ENCODE assay signal across 16 cellular contexts in the genomic region with DNA sequence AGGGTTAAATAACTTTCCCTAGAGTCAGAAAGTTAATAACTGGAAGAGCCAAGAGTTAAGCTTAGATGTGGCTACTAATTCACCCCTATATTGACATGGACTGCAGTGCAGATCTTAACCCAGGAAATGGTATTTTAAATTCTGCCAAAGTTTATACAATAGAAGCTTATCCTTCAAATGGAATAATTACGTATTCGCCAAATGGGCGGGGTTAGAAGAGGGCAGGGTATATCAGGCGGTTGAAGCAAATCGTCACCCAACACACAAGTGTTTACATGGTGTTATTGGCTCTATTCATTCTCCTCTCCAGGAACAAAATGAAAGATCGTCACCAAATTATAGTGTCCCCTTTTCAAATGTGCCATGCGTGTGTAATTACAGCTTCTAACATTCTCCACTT.
"Had no signal": no experiment of that assay in that cellular context is flagged by ENCODE, and none has a peak within 500 bp of the region (broad histone marks: within the 10 kb centered on the region; RNA-seq: fewer than 3 reads in every experiment).

No MANE protein-coding gene starts in this region.

- H3K4me3 Mint-ChIP-seq: natural killer cell had no signal

- H3K9me3 Mint-ChIP-seq: natural killer cell had no signal

- H3K9me3 ChIP-seq: lower lobe of right lung, mucosa of descending colon, tibial artery had no signal

- H3K4me3 ChIP-seq: lower lobe of right lung, mucosa of descending colon, tibial artery had no signal

- ATAC-seq: activated CD4-positive, CD25-positive, alpha-beta regulatory T cell treated with anti-CD3 and anti-CD28 coated beads, Interleukin-2, amount 50 U/mL, for 24 hours; esophagus mucosa; left colon; lower lobe of right lung; mucosa of descending colon; natural killer cell had no signal

- H3K4me1 ChIP-seq: tibial artery had no signal

- H3K36me3 ChIP-seq: lower lobe of right lung, tibial artery had no signal

- DNase-seq: activated CD4-positive, alpha-beta T cell treated with anti-CD3 and anti-CD28 coated beads, Interleukin-2, amount 50 U/mL, for 1 hour; activated effector memory CD4-positive, alpha-beta T cell treated with Interleukin-2 at 50 U/mL for 16 hours; activated naive CD4-positive, alpha-beta T cell treated with anti-CD3 and anti-CD28 coated beads, Interleukin-2, amount 50 U/mL, for 16 hours; activated T-cell treated with anti-CD3 and anti-CD28 coated beads, Interleukin-2, amount 50 U/mL, for 1 hour; amniotic stem cell; left colon; lower lobe of right lung; mucosa of descending colon; natural killer cell; posterior cingulate gyrus; retina; stimulated activated CD4-positive, alpha-beta T cell treated with anti-CD3 and anti-CD28 coated beads, Interleukin-2, amount 100 ng/mL, for 48 hours; stimulated activated naive CD4-positive, alpha-beta T cell; tibial artery had no signal

- H3K27ac ChIP-seq: lower lobe of right lung, tibial artery had no signal
